11 cellular contexts compared by ENCODE assay signal in the genomic region with DNA sequence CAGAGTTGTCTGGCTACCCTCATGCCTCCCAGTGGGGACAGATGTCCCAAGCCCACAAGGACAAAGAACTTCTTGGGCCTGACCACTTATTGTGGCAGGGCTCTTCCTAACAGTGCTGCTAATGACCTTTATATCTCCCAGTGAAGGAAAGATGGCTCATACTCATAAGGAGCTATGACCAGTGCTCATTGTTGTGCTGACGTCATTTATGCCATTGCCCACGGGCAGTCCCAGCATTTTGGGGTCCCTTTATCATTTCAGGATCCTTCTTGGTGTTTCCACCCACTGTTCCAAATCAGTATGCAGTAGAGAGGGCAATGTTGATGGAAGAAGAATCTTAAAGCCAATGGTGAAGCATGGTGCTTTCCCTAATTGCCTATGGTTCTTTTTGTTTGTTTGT.
"Had no signal": no experiment of that assay in that cellular context is flagged by ENCODE, and none has a peak within 500 bp of the region (broad histone marks: within the 10 kb centered on the region; RNA-seq: fewer than 3 reads in every experiment).

No MANE protein-coding gene starts in this region.

- H3K4me3 ChIP-seq: GM23248, GM23338, HAP-1 had no signal

- H3K4me1 ChIP-seq: HAP-1 had no signal

- ATAC-seq: GM23338, HCT116 had no signal

- H3K9me3 ChIP-seq: HAP-1 had no signal

- FAIRE-seq: H1, H54 had no signal

- H3K36me3 ChIP-seq: HAP-1 had no signal

- H3K9ac ChIP-seq: GM23248 had no signal

- H3K4me2 ChIP-seq: GM23338 had no signal

- H2AFZ ChIP-seq: GM23248, GM23338 had no signal

- DNase-seq: GM23248, GOT3, H7, H9, HCEC 1CT, HFFc6 had no signal

- H3K27ac ChIP-seq: GM23248 had no signal
